In the genomic region with DNA sequence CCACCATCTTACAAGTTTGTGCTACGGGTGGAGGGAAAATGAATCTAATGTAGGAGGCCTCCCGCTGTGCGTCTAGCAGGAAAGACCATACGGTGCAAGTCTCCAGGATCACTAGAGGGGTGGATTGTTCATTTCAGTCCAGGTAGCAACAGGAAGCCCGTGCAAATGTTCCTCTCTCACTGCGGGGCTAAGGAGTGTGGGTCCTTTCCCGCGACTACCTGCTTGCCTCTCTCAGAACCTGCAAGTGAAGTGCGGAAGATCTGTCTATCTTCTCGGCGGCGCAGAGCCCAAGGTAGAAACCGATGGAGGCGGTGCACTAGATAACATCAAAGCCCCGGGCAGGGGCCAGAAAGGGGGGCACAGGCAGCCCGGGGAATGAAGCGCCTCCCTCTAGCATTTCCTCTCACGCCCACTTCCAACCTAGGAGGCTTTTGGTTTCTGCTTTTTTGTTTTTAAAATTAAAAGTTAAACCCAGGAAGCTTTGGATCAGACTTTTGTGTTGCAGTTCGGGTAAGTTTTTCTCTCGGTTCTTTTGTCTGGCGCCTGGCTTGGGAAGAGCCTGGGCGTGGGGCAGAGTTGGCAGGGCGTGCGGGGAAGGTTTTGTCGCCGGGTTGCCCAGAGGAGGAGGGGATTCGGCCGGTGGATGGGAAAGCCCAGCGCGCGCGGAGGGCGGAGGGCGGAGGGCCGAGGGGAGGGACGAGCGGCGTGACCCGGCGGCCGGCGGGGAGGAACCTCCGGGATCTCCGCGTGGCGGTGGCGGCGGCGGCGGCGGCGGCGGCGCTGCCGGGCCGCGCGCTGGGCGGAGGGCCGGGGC, we compare ENCODE assay signal across 1 cellular context.
TF ChIP-seq lines count a peak whose summit lies in the region.

No MANE protein-coding gene starts in this region.

TF ChIP-seq in HepG2, 621 proteins besides CTCF, POLR2A, EP300 and RAD21 (continued from another document):
- no peak for TF ChIP-seq HOXA9 (CRISPR knock-in tag; IDR thresholded peaks at IDR 0.05; ENCODE audit: borderline replicate concordance)
- TF ChIP-seq, protein P1, sequence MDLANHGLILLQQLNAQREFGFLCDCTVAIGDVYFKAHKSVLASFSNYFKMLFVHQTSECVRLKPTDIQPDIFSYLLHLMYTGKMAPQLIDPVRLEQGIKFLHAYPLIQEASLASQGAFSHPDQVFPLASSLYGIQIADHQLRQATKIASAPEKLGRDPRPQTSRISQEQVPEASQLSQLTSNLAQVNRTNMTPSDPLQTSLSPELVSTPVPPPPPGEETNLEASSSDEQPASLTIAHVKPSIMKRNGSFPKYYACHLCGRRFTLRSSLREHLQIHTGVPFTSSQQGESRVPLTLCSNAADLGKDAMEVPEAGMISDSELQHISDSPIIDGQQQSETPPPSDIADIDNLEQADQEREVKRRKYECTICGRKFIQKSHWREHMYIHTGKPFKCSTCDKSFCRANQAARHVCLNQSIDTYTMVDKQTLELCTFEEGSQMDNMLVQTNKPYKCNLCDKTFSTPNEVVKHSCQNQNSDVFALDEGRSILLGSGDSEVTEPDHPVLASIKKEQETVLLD (CRISPR knock-in tag; IDR thresholded peaks at IDR 0.05; ENCODE audit: low read depth): peak; percentile 92
- TF ChIP-seq KLF15 (CRISPR knock-in tag; IDR thresholded peaks at IDR 0.05; ENCODE audit: borderline replicate concordance): no peak
- TF ChIP-seq, protein P2, sequence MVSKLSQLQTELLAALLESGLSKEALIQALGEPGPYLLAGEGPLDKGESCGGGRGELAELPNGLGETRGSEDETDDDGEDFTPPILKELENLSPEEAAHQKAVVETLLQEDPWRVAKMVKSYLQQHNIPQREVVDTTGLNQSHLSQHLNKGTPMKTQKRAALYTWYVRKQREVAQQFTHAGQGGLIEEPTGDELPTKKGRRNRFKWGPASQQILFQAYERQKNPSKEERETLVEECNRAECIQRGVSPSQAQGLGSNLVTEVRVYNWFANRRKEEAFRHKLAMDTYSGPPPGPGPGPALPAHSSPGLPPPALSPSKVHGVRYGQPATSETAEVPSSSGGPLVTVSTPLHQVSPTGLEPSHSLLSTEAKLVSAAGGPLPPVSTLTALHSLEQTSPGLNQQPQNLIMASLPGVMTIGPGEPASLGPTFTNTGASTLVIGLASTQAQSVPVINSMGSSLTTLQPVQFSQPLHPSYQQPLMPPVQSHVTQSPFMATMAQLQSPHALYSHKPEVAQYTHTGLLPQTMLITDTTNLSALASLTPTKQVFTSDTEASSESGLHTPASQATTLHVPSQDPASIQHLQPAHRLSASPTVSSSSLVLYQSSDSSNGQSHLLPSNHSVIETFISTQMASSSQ (IDR thresholded peaks at IDR 0.05; ENCODE audit: low read depth): peak; percentile 35; the same call in 1 of the 2 replicates
- TF ChIP-seq, protein P2 (CRISPR knock-in tag; IDR thresholded peaks at IDR 0.05; ENCODE audit: borderline replicate concordance): 0 out of 2 replicates have a peak, but pooled peaks have one; percentile 57
- TF ChIP-seq ZNF850 (CRISPR knock-in tag; conservative IDR thresholded peaks at IDR 0.05): no peak
- no peak for TF ChIP-seq ZNF720 (CRISPR knock-in tag; IDR thresholded peaks at IDR 0.05)
- TF ChIP-seq, protein P3, sequence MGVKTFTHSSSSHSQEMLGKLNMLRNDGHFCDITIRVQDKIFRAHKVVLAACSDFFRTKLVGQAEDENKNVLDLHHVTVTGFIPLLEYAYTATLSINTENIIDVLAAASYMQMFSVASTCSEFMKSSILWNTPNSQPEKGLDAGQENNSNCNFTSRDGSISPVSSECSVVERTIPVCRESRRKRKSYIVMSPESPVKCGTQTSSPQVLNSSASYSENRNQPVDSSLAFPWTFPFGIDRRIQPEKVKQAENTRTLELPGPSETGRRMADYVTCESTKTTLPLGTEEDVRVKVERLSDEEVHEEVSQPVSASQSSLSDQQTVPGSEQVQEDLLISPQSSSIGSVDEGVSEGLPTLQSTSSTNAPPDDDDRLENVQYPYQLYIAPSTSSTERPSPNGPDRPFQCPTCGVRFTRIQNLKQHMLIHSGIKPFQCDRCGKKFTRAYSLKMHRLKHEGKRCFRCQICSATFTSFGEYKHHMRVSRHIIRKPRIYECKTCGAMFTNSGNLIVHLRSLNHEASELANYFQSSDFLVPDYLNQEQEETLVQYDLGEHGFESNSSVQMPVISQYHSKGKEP (CRISPR knock-in tag; IDR thresholded peaks at IDR 0.05): no peak
- TF ChIP-seq, protein P4, sequence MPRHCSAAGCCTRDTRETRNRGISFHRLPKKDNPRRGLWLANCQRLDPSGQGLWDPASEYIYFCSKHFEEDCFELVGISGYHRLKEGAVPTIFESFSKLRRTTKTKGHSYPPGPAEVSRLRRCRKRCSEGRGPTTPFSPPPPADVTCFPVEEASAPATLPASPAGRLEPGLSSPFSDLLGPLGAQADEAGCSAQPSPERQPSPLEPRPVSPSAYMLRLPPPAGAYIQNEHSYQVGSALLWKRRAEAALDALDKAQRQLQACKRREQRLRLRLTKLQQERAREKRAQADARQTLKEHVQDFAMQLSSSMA (CRISPR knock-in tag; IDR thresholded peaks at IDR 0.05): no peak
- 0 out of 2 replicates have a peak, but pooled peaks have one; percentile 9 for TF ChIP-seq ZNF292 (CRISPR knock-in tag; IDR thresholded peaks at IDR 0.05; ENCODE audit: borderline replicate concordance, low read depth)
- TF ChIP-seq GATAD1 (CRISPR knock-in tag; IDR thresholded peaks at IDR 0.05): no peak
- no peak for TF ChIP-seq ZNF644 (CRISPR knock-in tag; IDR thresholded peaks at IDR 0.05; ENCODE audit: low read depth)
- TF ChIP-seq ZNF615 (CRISPR knock-in tag; IDR thresholded peaks at IDR 0.05; ENCODE audit: borderline replicate concordance): no peak
- no peak for TF ChIP-seq EED (CRISPR knock-in tag; IDR thresholded peaks at IDR 0.05)
- TF ChIP-seq IKZF4 (CRISPR knock-in tag; IDR thresholded peaks at IDR 0.05; ENCODE audit: borderline replicate concordance, low read depth, not compliant biosample characterization): peak; percentile 40
- TF ChIP-seq, protein P5, sequence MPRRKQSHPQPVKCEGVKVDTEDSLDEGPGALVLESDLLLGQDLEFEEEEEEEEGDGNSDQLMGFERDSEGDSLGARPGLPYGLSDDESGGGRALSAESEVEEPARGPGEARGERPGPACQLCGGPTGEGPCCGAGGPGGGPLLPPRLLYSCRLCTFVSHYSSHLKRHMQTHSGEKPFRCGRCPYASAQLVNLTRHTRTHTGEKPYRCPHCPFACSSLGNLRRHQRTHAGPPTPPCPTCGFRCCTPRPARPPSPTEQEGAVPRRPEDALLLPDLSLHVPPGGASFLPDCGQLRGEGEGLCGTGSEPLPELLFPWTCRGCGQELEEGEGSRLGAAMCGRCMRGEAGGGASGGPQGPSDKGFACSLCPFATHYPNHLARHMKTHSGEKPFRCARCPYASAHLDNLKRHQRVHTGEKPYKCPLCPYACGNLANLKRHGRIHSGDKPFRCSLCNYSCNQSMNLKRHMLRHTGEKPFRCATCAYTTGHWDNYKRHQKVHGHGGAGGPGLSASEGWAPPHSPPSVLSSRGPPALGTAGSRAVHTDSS (CRISPR knock-in tag; conservative IDR thresholded peaks at IDR 0.05): no peak
- TF ChIP-seq SMARCC2 (IDR thresholded peaks at IDR 0.05): no peak
- TF ChIP-seq SOX5 (CRISPR knock-in tag; IDR thresholded peaks at IDR 0.05; ENCODE audit: borderline replicate concordance): peak; percentile 27; the same call in 1 of the 2 replicates
TF ChIP-seq in HepG2: peak in this region for 251.
